In genomic region chr7:46229409-46229808, GRCh38 we compare ENCODE assay signal across 13 cellular contexts.
A peak's percentile ranks its signal among the peaks of the same experiment; 100 is the strongest.
DNase-seq lines count a peak whose midpoint lies in the region; ATAC-seq, FAIRE-seq and TF ChIP-seq lines count a peak whose summit lies in the region.
"Had no signal": no experiment of that assay in that cellular context is flagged by ENCODE, and none has a peak within 500 bp of the region (broad histone marks: within the 10 kb centered on the region; RNA-seq: fewer than 3 reads in every experiment).

No MANE protein-coding gene starts in this region.

- TF ChIP-seq CTCF in HFF-Myc (IDR thresholded peaks at IDR 0.05; ENCODE audit: low read depth, low read length, missing control alignments) (no peak), tibial artery (IDR thresholded peaks at IDR 0.05) (no peak), kidney (IDR thresholded peaks at IDR 0.05; ENCODE audit: borderline replicate concordance, extremely low read depth, insufficient read depth) (no peak), dorsolateral prefrontal cortex (IDR thresholded peaks at IDR 0.05 in 54 of 56, conservative IDR thresholded peaks at IDR 0.05 in 2 of 56; ENCODE audit: low read depth in 1 of 56, partially characterized antibody in 56 of 56) (no peak)

- H3K9ac ChIP-seq in adipocyte (ENCODE audit: low read length) (no peak overlapping the region), kidney (ENCODE audit: low read length in 2 of 2) (no peak overlapping the region)

- no peak overlapping the region for H3K4me3 ChIP-seq in HFF-Myc (replicated peaks; ENCODE audit: low read depth, low read length)
- H3K4me3 ChIP-seq in adipocyte (ENCODE audit: low read length): no peak overlapping the region
- H3K4me3 ChIP-seq in tibial artery: no peak overlapping the region
- H3K4me3 ChIP-seq in kidney (ENCODE audit: low read length in 2 of 2): no peak overlapping the region
- H3K4me3 ChIP-seq in dorsolateral prefrontal cortex: no peak overlapping the region
- H3K4me3 ChIP-seq: heart right ventricle, K562, skin epidermis had no signal

- FAIRE-seq in kidney (lab: Jason Lieb, UNC): no peak
- FAIRE-seq: K562 had no signal

- DNase-seq in A172 (ENCODE audit: low spot score) (peak; percentile 85), HFF-Myc (ENCODE audit: extremely low read depth, low read depth) (peak; percentile 20), adipocyte (ENCODE audit: low read depth) (peak; percentile 74), foreskin melanocyte (peak; percentile 75), tibial artery (no peak), kidney (no peak), dorsolateral prefrontal cortex (no peak)
- DNase-seq: heart right ventricle; SHP77; stimulated activated CD8-positive, alpha-beta memory T cell treated with anti-CD3 and anti-CD28 coated beads, Interleukin-4, amount 100 ng/mL, for 48 hours had no signal

- intact Hi-C loops in tibial artery (cut with DNase I; ENCODE audit: low total_unique reads): no loop called here
- intact Hi-C loops in kidney (cut with DNase I): no loop called here
- intact Hi-C loops in dorsolateral prefrontal cortex (cut with DNase I): no loop called here

- H3K36me3 ChIP-seq in adipocyte (ENCODE audit: control insufficient read depth, insufficient read depth, low read length, severe bottlenecking) (no peaks in the 10 kb centered on the region), tibial artery (no peaks in the 10 kb centered on the region), kidney (ENCODE audit: control insufficient read depth in 1 of 2, insufficient read depth in 2 of 2, low read length in 2 of 2) (no peaks in the 10 kb centered on the region)
- H3K36me3 ChIP-seq: heart right ventricle had no signal

- H3K27ac ChIP-seq in tibial artery (no peak overlapping the region), kidney (ENCODE audit: low read depth in 2 of 2, low read length in 2 of 2) (no peak overlapping the region), dorsolateral prefrontal cortex (no peak overlapping the region)
- H3K27ac ChIP-seq: heart right ventricle, skin epidermis had no signal

- H3K27me3 ChIP-seq in adipocyte (replicated peaks; ENCODE audit: control insufficient read depth, insufficient read depth, low read length) (no peaks in the 10 kb centered on the region), tibial artery (no peaks in the 10 kb centered on the region), dorsolateral prefrontal cortex (peaks cover 0 to 22% (median 0%) of the 10 kb centered on the region in 45 donors)
- H3K27me3 ChIP-seq: heart right ventricle had no signal

- H3K9me3 ChIP-seq in adipocyte (ENCODE audit: control insufficient read depth, low read length) (no peaks in the 10 kb centered on the region), tibial artery (no peaks in the 10 kb centered on the region), kidney (ENCODE audit: control insufficient read depth in 1 of 2, low read length in 2 of 2) (no peaks in the 10 kb centered on the region)
- H3K9me3 ChIP-seq: heart right ventricle had no signal

- no peak for ATAC-seq in HG02840 (IDR thresholded peaks at IDR 0.05; ENCODE audit: low FRiP score, unreplicated experiment)
- ATAC-seq: K562 had no signal

- H3K4me1 ChIP-seq in adipocyte (ENCODE audit: control insufficient read depth, insufficient read depth, low read length) (peaks cover 17% of the 10 kb centered on the region), tibial artery (peaks cover 0 to 13% (median 2%) of the 10 kb centered on the region in 4 donors), kidney (ENCODE audit: control insufficient read depth in 1 of 2, insufficient read depth in 1 of 2, low read depth in 1 of 2, low read length in 2 of 2) (no peaks in the 10 kb centered on the region)
- H3K4me1 ChIP-seq: heart right ventricle had no signal

Comparison
In these comparisons a context has a peak if more than half of its experiments do, and no peak if none do; other contexts are left out.
1. DNase-seq: peak in A172 (single experiment), HFF-Myc (single experiment), adipocyte (single experiment) and foreskin melanocyte (single experiment); none in tibial artery (0 of 2), kidney (single experiment) and dorsolateral prefrontal cortex (0 of 10).